ENCODE assay signal across 8 cellular contexts in genomic region chr3:43770426-43771103, GRCh38.
A peak's percentile ranks its signal among the peaks of the same experiment; 100 is the strongest.
DNase-seq lines count a peak whose midpoint lies in the region; FAIRE-seq and TF ChIP-seq lines count a peak whose summit lies in the region.

No MANE protein-coding gene starts in this region.

- TF ChIP-seq CTCF in bronchial epithelial cell (IDR thresholded peaks at IDR 0.05; ENCODE audit: insufficient read depth, low read length, severe bottlenecking) (no peak), uterus (IDR thresholded peaks at IDR 0.05) (no peak), neural progenitor cell (IDR thresholded peaks at IDR 0.05) (no peak)

- H3K79me2 ChIP-seq in neural progenitor cell (ENCODE audit: low read depth) = no peaks in the 10 kb centered on the region

- peak overlapping the region; percentile 61 to 77 for H3K27ac ChIP-seq in uterus
- no peak overlapping the region for H3K27ac ChIP-seq in neural progenitor cell

- no peaks in the 10 kb centered on the region for H3K9me3 ChIP-seq in uterus
- no peaks in the 10 kb centered on the region for H3K9me3 ChIP-seq in neural progenitor cell (ENCODE audit: low read depth)
- no peaks in the 10 kb centered on the region for H3K9me3 ChIP-seq in HAP-1

- H4K20me1 ChIP-seq in neural progenitor cell (ENCODE audit: low read depth) = no peaks in the 10 kb centered on the region

- peaks cover 3% of the 10 kb centered on the region for H3K27me3 Mint-ChIP-seq in neural progenitor cell (ENCODE audit: insufficient read depth, low read depth)

- H3K36me3 ChIP-seq in bronchial epithelial cell (ENCODE audit: control insufficient read depth, insufficient read depth, low read length) (no peaks in the 10 kb centered on the region), uterus (no peaks in the 10 kb centered on the region), neural progenitor cell (no peaks in the 10 kb centered on the region), HAP-1 (replicated peaks) (no peaks in the 10 kb centered on the region)

- no peak overlapping the region for H3K27ac Mint-ChIP-seq in neural progenitor cell

- H3F3A ChIP-seq in neural progenitor cell (ENCODE audit: low read depth) = no peaks in the 10 kb centered on the region

- in situ Hi-C loops in HAP-1 (cut with MboI; ENCODE audit: low sequenced_read_pairs) = no loop called here

- H3K9ac ChIP-seq in neural progenitor cell = no peak overlapping the region

- H3K4me1 Mint-ChIP-seq in neural progenitor cell = peaks cover 12% of the 10 kb centered on the region

- H3K4me1 ChIP-seq in uterus (no peaks in the 10 kb centered on the region), neural progenitor cell (peaks cover 11% of the 10 kb centered on the region), HAP-1 (no peaks in the 10 kb centered on the region)

- no peak overlapping the region for H3K4me3 ChIP-seq in bronchial epithelial cell (ENCODE audit: low read depth, low read length)
- no peak overlapping the region for H3K4me3 ChIP-seq in uterus
- no peak overlapping the region for H3K4me3 ChIP-seq in neural progenitor cell
- no peak overlapping the region for H3K4me3 ChIP-seq in HAP-1

- FAIRE-seq in RCC 7860 (lab: Jason Lieb, UNC) = peak; percentile 48
- no peak for FAIRE-seq in bronchial epithelial cell (lab: Jason Lieb, UNC)

- H3K4me2 ChIP-seq in neural progenitor cell = no peak overlapping the region

- peak; percentile 83 for DNase-seq in CMK (ENCODE audit: low read depth)
- peak; percentile 75 for DNase-seq in RCC 7860 (ENCODE audit: low spot score)
- DNase-seq in bronchial epithelial cell (ENCODE audit: low read depth) = peak; percentile 41
- DNase-seq in lung microvascular endothelial cell (ENCODE audit: low read depth in 2 of 2) = peak; percentile 45 to 52
- peak; percentile 37 to 73 for DNase-seq in uterus
- DNase-seq in neural progenitor cell (ENCODE audit: low spot score) = no peak
- no peak for DNase-seq in HAP-1 (ENCODE audit: low spot score in 2 of 2)
- no peak for DNase-seq in D341Med (ENCODE audit: low spot score)

- H3K9me3 Mint-ChIP-seq in neural progenitor cell = no peaks in the 10 kb centered on the region

- no peak overlapping the region for H3K4me3 Mint-ChIP-seq in neural progenitor cell

- H3K27me3 ChIP-seq in bronchial epithelial cell (ENCODE audit: control insufficient read depth, insufficient read depth, low read length) (peaks cover 1% of the 10 kb centered on the region), uterus (no peaks in the 10 kb centered on the region), neural progenitor cell (no peaks in the 10 kb centered on the region), HAP-1 (ENCODE audit: low read depth) (no peaks in the 10 kb centered on the region)

- H3K36me3 Mint-ChIP-seq in neural progenitor cell = no peaks in the 10 kb centered on the region

- H2AFZ ChIP-seq in neural progenitor cell (replicated peaks) = no peak overlapping the region

- intact Hi-C loops in uterus (cut with DNase I; ENCODE audit: low total_unique reads) = no loop called here

- TF ChIP-seq POLR2A in uterus (IDR thresholded peaks at IDR 0.05) = no peak

Comparison
In these comparisons a context has a peak if more than half of its experiments do, and no peak if none do; other contexts are left out.
1. DNase-seq: peak in CMK (single experiment), RCC 7860 (single experiment), bronchial epithelial cell (single experiment), lung microvascular endothelial cell (2 of 2) and uterus (2 of 2); none in neural progenitor cell (single experiment), HAP-1 (0 of 2) and D341Med (single experiment).